Comparison of ENCODE assay signal across 1 cellular context in genomic region chr19:49106648-49107135, GRCh38.
TF ChIP-seq lines count a peak whose summit lies in the region.

No MANE protein-coding gene starts in this region.

TF ChIP-seq in HCT116, 20 proteins besides CTCF, POLR2A, EP300 and RAD21 (continued from another document):
- no peak for TF ChIP-seq REST (IDR thresholded peaks at IDR 0.05; ENCODE audit: low read depth)
- no peak for TF ChIP-seq ZFX (IDR thresholded peaks at IDR 0.05)
- no peak for TF ChIP-seq ELF1 (IDR thresholded peaks at IDR 0.05; ENCODE audit: borderline replicate concordance, low read depth)
- no peak for TF ChIP-seq JUND (IDR thresholded peaks at IDR 0.05)
- TF ChIP-seq TCF7L2 (IDR thresholded peaks at IDR 0.05; ENCODE audit: borderline replicate concordance, extremely low read depth, insufficient read depth, insufficient read length), result no peak
- no peak for TF ChIP-seq EGR1 (IDR thresholded peaks at IDR 0.05; ENCODE audit: low read depth)
- TF ChIP-seq SP1 (IDR thresholded peaks at IDR 0.05; ENCODE audit: low read depth), result no peak
- TF ChIP-seq EZH2 (IDR thresholded peaks at IDR 0.05), result no peak
- TF ChIP-seq YY1 (IDR thresholded peaks at IDR 0.05; ENCODE audit: extremely low read depth, insufficient replicate concordance, low read depth, low read length), result no peak
